ENCODE assay signal across 1 cellular context in the genomic region with DNA sequence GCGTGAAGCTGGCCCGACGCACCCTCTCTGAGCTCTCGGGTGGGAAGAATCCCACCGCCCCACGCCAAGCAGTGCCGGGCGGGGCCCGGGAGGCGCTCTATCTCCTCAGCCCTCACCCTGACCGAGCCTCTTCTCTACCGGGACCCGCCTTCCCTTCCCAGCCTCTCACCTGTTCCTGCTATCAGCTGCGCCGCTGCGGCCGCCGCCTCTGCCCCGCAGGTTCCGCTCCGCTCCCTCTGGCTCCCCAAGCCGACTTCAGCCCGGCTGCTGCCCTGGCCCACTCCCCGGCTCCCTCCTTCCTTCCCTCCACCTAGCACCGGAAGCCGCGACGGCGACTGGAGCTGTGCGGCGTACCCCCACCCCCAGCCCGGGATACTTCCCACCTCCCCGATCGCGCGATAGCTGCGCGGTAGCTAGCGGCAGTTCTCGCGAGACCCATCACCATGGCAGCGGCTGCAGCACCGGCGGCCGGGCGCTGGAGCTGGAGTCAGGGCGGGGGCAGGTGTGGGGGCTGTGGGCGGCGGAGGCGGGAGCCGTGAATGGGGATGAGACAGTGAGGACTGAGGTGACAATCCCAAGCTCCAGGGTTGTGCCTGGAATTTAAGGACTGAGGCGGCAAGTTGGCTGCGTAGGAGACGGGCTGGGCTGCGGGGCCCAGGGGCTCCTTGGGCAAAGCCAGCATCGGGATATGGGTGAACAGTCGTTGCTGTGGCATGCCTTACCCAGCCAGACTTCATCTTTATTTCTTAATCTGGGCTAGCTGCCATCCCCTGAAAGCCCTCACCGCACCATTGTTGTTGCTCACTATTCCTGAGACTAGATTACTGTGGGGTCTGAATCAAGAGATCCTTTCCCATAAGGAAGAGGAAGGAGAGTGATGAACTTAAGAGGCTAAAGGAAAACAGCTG.
TF ChIP-seq lines count a peak whose summit lies in the region.

ARF3 (minus strand) TSS at position 347 of the 908 bp plus-strand sequence. CDS start 16,392 bp downstream, outside the sequence.

TF ChIP-seq in HepG2, 621 proteins besides CTCF, POLR2A, EP300 and RAD21 (continued from another document and continues in another):
- TF ChIP-seq CEBPZ (IDR thresholded peaks at IDR 0.05; ENCODE audit: low read length) (no peak), SSRP1 (CRISPR knock-in tag; IDR thresholded peaks at IDR 0.05) (no peak), ZNF879 (CRISPR knock-in tag; IDR thresholded peaks at IDR 0.05) (no peak), ZFP37 (CRISPR knock-in tag; IDR thresholded peaks at IDR 0.05; ENCODE audit: borderline replicate concordance) (no peak), NFE2L1 (CRISPR knock-in tag; IDR thresholded peaks at IDR 0.05; ENCODE audit: borderline replicate concordance) (no peak), ZNF17 (CRISPR knock-in tag; IDR thresholded peaks at IDR 0.05) (no peak), MEIS1 (CRISPR knock-in tag; IDR thresholded peaks at IDR 0.05; ENCODE audit: borderline replicate concordance) (peak; percentile 67; the same call in 1 of the 2 replicates), FOXP4 (CRISPR knock-in tag; IDR thresholded peaks at IDR 0.05) (no peak), ZBTB20 (CRISPR knock-in tag; IDR thresholded peaks at IDR 0.05; ENCODE audit: borderline replicate concordance, low read depth) (peak; percentile 56; the same call in 1 of the 2 replicates), RXRA (CRISPR knock-in tag; IDR thresholded peaks at IDR 0.05) (no peak; the same call in 1 of the 2 replicates), MYNN (CRISPR knock-in tag; IDR thresholded peaks at IDR 0.05; ENCODE audit: low read depth) (no peak), PCBP2 (optimal IDR thresholded peaks at IDR 0.05; ENCODE audit: low read depth, low read length, poor library complexity, severe bottlenecking) (no peak), ZNF335 (CRISPR knock-in tag; IDR thresholded peaks at IDR 0.05) (no peak), ZNF503 (CRISPR knock-in tag; IDR thresholded peaks at IDR 0.05) (no peak), ZBTB38 (CRISPR knock-in tag; IDR thresholded peaks at IDR 0.05) (no peak), ZNF605 (CRISPR knock-in tag; IDR thresholded peaks at IDR 0.05) (no peak), RARG (CRISPR knock-in tag; IDR thresholded peaks at IDR 0.05; ENCODE audit: low read depth) (no peak), ZNF777 (CRISPR knock-in tag; IDR thresholded peaks at IDR 0.05) (peak; percentile 73), ZNF280D (CRISPR knock-in tag; IDR thresholded peaks at IDR 0.05) (0 out of 2 replicates have a peak, but pooled peaks have one; percentile 54), ZSCAN9 (CRISPR knock-in tag; IDR thresholded peaks at IDR 0.05; ENCODE audit: borderline replicate concordance) (peak; percentile 44; the same call in 1 of the 2 replicates), POLR2AphosphoS5 (IDR thresholded peaks at IDR 0.05; ENCODE audit: low read depth, low read length) (peak; percentile 84), MZF1 (CRISPR knock-in tag; IDR thresholded peaks at IDR 0.05; ENCODE audit: borderline replicate concordance) (no peak), EHMT2 (IDR thresholded peaks at IDR 0.05; ENCODE audit: borderline replicate concordance, low read depth, low read length) (no peak), ZFP62 (CRISPR knock-in tag; IDR thresholded peaks at IDR 0.05) (no peak), ZNF367 (CRISPR knock-in tag; IDR thresholded peaks at IDR 0.05; ENCODE audit: borderline replicate concordance) (no peak)
- TF ChIP-seq, protein P1, sequence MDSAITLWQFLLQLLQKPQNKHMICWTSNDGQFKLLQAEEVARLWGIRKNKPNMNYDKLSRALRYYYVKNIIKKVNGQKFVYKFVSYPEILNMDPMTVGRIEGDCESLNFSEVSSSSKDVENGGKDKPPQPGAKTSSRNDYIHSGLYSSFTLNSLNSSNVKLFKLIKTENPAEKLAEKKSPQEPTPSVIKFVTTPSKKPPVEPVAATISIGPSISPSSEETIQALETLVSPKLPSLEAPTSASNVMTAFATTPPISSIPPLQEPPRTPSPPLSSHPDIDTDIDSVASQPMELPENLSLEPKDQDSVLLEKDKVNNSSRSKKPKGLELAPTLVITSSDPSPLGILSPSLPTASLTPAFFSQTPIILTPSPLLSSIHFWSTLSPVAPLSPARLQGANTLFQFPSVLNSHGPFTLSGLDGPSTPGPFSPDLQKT (CRISPR knock-in tag; IDR thresholded peaks at IDR 0.05; ENCODE audit: borderline replicate concordance): no peak
- TF ChIP-seq, protein P2, sequence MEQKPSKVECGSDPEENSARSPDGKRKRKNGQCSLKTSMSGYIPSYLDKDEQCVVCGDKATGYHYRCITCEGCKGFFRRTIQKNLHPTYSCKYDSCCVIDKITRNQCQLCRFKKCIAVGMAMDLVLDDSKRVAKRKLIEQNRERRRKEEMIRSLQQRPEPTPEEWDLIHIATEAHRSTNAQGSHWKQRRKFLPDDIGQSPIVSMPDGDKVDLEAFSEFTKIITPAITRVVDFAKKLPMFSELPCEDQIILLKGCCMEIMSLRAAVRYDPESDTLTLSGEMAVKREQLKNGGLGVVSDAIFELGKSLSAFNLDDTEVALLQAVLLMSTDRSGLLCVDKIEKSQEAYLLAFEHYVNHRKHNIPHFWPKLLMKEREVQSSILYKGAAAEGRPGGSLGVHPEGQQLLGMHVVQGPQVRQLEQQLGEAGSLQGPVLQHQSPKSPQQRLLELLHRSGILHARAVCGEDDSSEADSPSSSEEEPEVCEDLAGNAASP (CRISPR knock-in tag; IDR thresholded peaks at IDR 0.05; ENCODE audit: borderline replicate concordance): peak; percentile 32; the same call in 1 of the 2 replicates
- TF ChIP-seq, protein P3, sequence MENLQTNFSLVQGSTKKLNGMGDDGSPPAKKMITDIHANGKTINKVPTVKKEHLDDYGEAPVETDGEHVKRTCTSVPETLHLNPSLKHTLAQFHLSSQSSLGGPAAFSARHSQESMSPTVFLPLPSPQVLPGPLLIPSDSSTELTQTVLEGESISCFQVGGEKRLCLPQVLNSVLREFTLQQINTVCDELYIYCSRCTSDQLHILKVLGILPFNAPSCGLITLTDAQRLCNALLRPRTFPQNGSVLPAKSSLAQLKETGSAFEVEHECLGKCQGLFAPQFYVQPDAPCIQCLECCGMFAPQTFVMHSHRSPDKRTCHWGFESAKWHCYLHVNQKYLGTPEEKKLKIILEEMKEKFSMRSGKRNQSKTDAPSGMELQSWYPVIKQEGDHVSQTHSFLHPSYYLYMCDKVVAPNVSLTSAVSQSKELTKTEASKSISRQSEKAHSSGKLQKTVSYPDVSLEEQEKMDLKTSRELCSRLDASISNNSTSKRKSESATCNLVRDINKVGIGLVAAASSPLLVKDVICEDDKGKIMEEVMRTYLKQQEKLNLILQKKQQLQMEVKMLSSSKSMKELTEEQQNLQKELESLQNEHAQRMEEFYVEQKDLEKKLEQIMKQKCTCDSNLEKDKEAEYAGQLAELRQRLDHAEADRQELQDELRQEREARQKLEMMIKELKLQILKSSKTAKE (CRISPR knock-in tag; IDR thresholded peaks at IDR 0.05; ENCODE audit: borderline replicate concordance): peak; percentile 71
